1 cellular context compared by ENCODE assay signal in the genomic region with DNA sequence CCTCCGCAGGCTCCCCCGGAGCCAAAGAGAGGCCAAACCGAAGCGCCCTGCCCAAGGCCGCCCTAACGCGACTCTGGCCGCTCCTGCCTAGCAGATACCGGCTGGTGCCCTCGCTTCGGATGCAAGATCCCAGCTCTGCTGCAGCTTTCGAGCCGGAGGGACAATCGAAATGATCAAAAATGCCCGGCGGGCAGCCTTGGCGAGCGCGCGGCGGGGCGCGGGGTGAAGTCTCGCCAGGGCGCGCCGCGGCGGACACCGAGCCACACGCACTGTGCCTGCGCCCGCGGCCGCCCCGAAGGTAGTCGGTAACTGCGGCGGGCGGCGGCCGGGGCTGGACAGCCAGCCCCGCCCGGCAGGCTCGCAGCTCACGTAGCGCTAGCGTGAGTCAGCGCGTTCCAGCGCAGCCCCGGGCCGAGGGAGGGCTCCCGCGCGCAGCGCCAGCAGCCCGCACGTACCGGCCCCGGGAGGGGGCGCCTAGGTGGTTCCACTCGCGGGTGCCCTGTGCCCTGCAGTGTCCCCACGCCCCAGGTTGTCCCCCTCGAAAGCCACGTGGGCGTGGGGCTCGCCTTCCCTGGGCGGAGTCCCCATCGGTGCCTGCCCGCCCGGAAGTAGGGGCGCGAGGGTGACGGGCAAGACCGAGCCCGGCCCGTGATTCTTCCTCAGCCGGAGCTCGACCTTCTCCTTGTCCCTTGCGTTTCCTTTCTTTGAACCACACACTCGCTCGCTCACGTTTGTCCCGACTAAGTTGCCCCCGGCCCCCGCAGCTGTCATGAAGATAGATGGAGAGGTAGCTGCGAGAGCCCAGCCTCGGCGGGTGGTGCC.
TF ChIP-seq lines count a peak whose summit lies in the region.

No MANE protein-coding gene starts in this region.

TF ChIP-seq in K562, 482 proteins besides CTCF, POLR2A, EP300 and RAD21 (continued from another document and continues in another):
- TF ChIP-seq GTF2F1 (IDR thresholded peaks at IDR 0.05; ENCODE audit: low read depth, low read length): no peak
- TF ChIP-seq GABPA (tag; conservative IDR thresholded peaks at IDR 0.05; ENCODE audit: low read depth): peak; percentile 56
- TF ChIP-seq, protein P1, sequence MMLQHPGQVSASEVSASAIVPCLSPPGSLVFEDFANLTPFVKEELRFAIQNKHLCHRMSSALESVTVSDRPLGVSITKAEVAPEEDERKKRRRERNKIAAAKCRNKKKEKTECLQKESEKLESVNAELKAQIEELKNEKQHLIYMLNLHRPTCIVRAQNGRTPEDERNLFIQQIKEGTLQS (IDR thresholded peaks at IDR 0.05): no peak
- TF ChIP-seq, protein P1 (CRISPR knock-in tag; conservative IDR thresholded peaks at IDR 0.05): no peak
- TF ChIP-seq PHF21A (IDR thresholded peaks at IDR 0.05; ENCODE audit: borderline replicate concordance, low read depth): no peak
- TF ChIP-seq, protein P2, sequence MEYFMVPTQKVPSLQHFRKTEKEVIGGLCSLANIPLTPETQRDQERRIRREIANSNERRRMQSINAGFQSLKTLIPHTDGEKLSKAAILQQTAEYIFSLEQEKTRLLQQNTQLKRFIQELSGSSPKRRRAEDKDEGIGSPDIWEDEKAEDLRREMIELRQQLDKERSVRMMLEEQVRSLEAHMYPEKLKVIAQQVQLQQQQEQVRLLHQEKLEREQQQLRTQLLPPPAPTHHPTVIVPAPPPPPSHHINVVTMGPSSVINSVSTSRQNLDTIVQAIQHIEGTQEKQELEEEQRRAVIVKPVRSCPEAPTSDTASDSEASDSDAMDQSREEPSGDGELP (CRISPR knock-in tag; IDR thresholded peaks at IDR 0.05; ENCODE audit: borderline replicate concordance): peak; percentile 38; the same call in 1 of the 2 replicates
- 0 out of 2 replicates have a peak, but pooled peaks have one; percentile 14 for TF ChIP-seq CBFA2T2 (conservative IDR thresholded peaks at IDR 0.05)
- no peak for TF ChIP-seq SMC3 (conservative IDR thresholded peaks at IDR 0.05; ENCODE audit: insufficient read depth, low read depth, low read length)
- TF ChIP-seq ZNF253 (CRISPR knock-in tag; conservative IDR thresholded peaks at IDR 0.05): no peak
- TF ChIP-seq ZNF239 (CRISPR knock-in tag; IDR thresholded peaks at IDR 0.05): no peak
- 0 out of 2 replicates have a peak, but pooled peaks have one; percentile 17 for TF ChIP-seq MEF2D (tag; conservative IDR thresholded peaks at IDR 0.05; ENCODE audit: low read depth)
- TF ChIP-seq C11orf30 (IDR thresholded peaks at IDR 0.05; ENCODE audit: low read depth): peak; percentile 80
- TF ChIP-seq, protein P3, sequence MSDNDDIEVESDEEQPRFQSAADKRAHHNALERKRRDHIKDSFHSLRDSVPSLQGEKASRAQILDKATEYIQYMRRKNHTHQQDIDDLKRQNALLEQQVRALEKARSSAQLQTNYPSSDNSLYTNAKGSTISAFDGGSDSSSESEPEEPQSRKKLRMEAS (CRISPR knock-in tag; IDR thresholded peaks at IDR 0.05): peak; percentile 69
- TF ChIP-seq, protein P4, sequence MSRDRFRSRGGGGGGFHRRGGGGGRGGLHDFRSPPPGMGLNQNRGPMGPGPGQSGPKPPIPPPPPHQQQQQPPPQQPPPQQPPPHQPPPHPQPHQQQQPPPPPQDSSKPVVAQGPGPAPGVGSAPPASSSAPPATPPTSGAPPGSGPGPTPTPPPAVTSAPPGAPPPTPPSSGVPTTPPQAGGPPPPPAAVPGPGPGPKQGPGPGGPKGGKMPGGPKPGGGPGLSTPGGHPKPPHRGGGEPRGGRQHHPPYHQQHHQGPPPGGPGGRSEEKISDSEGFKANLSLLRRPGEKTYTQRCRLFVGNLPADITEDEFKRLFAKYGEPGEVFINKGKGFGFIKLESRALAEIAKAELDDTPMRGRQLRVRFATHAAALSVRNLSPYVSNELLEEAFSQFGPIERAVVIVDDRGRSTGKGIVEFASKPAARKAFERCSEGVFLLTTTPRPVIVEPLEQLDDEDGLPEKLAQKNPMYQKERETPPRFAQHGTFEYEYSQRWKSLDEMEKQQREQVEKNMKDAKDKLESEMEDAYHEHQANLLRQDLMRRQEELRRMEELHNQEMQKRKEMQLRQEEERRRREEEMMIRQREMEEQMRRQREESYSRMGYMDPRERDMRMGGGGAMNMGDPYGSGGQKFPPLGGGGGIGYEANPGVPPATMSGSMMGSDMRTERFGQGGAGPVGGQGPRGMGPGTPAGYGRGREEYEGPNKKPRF (IDR thresholded peaks at IDR 0.05; ENCODE audit: low read depth, low read length): no peak
- TF ChIP-seq, protein P5, sequence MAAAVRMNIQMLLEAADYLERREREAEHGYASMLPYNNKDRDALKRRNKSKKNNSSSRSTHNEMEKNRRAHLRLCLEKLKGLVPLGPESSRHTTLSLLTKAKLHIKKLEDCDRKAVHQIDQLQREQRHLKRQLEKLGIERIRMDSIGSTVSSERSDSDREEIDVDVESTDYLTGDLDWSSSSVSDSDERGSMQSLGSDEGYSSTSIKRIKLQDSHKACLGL (CRISPR knock-in tag; IDR thresholded peaks at IDR 0.05; ENCODE audit: borderline replicate concordance, poor library complexity, severe bottlenecking): no peak
- TF ChIP-seq, protein P6, sequence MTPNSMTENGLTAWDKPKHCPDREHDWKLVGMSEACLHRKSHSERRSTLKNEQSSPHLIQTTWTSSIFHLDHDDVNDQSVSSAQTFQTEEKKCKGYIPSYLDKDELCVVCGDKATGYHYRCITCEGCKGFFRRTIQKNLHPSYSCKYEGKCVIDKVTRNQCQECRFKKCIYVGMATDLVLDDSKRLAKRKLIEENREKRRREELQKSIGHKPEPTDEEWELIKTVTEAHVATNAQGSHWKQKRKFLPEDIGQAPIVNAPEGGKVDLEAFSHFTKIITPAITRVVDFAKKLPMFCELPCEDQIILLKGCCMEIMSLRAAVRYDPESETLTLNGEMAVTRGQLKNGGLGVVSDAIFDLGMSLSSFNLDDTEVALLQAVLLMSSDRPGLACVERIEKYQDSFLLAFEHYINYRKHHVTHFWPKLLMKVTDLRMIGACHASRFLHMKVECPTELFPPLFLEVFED (CRISPR knock-in tag; conservative IDR thresholded peaks at IDR 0.05): no peak
- TF ChIP-seq, protein P7, sequence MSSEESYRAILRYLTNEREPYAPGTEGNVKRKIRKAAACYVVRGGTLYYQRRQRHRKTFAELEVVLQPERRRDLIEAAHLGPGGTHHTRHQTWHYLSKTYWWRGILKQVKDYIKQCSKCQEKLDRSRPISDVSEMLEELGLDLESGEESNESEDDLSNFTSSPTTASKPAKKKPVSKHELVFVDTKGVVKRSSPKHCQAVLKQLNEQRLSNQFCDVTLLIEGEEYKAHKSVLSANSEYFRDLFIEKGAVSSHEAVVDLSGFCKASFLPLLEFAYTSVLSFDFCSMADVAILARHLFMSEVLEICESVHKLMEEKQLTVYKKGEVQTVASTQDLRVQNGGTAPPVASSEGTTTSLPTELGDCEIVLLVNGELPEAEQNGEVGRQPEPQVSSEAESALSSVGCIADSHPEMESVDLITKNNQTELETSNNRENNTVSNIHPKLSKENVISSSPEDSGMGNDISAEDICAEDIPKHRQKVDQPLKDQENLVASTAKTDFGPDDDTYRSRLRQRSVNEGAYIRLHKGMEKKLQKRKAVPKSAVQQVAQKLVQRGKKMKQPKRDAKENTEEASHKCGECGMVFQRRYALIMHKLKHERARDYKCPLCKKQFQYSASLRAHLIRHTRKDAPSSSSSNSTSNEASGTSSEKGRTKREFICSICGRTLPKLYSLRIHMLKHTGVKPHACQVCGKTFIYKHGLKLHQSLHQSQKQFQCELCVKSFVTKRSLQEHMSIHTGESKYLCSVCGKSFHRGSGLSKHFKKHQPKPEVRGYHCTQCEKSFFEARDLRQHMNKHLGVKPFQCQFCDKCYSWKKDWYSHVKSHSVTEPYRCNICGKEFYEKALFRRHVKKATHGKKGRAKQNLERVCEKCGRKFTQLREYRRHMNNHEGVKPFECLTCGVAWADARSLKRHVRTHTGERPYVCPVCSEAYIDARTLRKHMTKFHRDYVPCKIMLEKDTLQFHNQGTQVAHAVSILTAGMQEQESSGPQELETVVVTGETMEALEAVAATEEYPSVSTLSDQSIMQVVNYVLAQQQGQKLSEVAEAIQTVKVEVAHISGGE (CRISPR knock-in tag; IDR thresholded peaks at IDR 0.05): 0 out of 6 replicates have a peak, but pooled peaks of 1 of the 3 experiments have one; percentile 23
- TF ChIP-seq, protein P8, sequence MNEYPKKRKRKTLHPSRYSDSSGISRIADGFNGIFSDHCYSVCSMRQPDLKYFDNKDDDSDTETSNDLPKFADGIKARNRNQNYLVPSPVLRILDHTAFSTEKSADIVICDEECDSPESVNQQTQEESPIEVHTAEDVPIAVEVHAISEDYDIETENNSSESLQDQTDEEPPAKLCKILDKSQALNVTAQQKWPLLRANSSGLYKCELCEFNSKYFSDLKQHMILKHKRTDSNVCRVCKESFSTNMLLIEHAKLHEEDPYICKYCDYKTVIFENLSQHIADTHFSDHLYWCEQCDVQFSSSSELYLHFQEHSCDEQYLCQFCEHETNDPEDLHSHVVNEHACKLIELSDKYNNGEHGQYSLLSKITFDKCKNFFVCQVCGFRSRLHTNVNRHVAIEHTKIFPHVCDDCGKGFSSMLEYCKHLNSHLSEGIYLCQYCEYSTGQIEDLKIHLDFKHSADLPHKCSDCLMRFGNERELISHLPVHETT (CRISPR knock-in tag; conservative IDR thresholded peaks at IDR 0.05 in 1 of 2, IDR thresholded peaks at IDR 0.05 in 1 of 2): peak in 1 of 2 experiments; percentile 93; a peak in 2 of 4 replicates
- no peak for TF ChIP-seq ZNF785 (CRISPR knock-in tag; IDR thresholded peaks at IDR 0.05)
- no peak for TF ChIP-seq EHMT2 (IDR thresholded peaks at IDR 0.05)
- TF ChIP-seq SMAD4 (CRISPR knock-in tag; conservative IDR thresholded peaks at IDR 0.05): peak; percentile 66
- TF ChIP-seq ZBTB1 (CRISPR knock-in tag; IDR thresholded peaks at IDR 0.05; ENCODE audit: borderline replicate concordance, low read depth): 0 out of 2 replicates have a peak, but pooled peaks have one; percentile 68
- TF ChIP-seq, protein P9, sequence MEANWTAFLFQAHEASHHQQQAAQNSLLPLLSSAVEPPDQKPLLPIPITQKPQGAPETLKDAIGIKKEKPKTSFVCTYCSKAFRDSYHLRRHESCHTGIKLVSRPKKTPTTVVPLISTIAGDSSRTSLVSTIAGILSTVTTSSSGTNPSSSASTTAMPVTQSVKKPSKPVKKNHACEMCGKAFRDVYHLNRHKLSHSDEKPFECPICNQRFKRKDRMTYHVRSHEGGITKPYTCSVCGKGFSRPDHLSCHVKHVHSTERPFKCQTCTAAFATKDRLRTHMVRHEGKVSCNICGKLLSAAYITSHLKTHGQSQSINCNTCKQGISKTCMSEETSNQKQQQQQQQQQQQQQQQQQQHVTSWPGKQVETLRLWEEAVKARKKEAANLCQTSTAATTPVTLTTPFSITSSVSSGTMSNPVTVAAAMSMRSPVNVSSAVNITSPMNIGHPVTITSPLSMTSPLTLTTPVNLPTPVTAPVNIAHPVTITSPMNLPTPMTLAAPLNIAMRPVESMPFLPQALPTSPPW (CRISPR knock-in tag; IDR thresholded peaks at IDR 0.05): peak; percentile 86
- TF ChIP-seq TARDBP (IDR thresholded peaks at IDR 0.05): no peak
- TF ChIP-seq, protein P10, sequence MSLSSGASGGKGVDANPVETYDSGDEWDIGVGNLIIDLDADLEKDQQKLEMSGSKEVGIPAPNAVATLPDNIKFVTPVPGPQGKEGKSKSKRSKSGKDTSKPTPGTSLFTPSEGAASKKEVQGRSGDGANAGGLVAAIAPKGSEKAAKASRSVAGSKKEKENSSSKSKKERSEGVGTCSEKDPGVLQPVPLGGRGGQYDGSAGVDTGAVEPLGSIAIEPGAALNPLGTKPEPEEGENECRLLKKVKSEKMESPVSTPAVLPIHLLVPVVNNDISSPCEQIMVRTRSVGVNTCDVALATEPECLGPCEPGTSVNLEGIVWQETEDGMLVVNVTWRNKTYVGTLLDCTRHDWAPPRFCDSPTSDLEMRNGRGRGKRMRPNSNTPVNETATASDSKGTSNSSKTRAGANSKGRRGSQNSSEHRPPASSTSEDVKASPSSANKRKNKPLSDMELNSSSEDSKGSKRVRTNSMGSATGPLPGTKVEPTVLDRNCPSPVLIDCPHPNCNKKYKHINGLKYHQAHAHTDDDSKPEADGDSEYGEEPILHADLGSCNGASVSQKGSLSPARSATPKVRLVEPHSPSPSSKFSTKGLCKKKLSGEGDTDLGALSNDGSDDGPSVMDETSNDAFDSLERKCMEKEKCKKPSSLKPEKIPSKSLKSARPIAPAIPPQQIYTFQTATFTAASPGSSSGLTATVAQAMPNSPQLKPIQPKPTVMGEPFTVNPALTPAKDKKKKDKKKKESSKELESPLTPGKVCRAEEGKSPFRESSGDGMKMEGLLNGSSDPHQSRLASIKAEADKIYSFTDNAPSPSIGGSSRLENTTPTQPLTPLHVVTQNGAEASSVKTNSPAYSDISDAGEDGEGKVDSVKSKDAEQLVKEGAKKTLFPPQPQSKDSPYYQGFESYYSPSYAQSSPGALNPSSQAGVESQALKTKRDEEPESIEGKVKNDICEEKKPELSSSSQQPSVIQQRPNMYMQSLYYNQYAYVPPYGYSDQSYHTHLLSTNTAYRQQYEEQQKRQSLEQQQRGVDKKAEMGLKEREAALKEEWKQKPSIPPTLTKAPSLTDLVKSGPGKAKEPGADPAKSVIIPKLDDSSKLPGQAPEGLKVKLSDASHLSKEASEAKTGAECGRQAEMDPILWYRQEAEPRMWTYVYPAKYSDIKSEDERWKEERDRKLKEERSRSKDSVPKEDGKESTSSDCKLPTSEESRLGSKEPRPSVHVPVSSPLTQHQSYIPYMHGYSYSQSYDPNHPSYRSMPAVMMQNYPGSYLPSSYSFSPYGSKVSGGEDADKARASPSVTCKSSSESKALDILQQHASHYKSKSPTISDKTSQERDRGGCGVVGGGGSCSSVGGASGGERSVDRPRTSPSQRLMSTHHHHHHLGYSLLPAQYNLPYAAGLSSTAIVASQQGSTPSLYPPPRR (CRISPR knock-in tag; IDR thresholded peaks at IDR 0.05; ENCODE audit: borderline replicate concordance): no peak
- no peak; the same call in 1 of the 2 replicates for TF ChIP-seq ZNF197 (CRISPR knock-in tag; IDR thresholded peaks at IDR 0.05; ENCODE audit: low read depth)
- no peak for TF ChIP-seq ZFP1 (CRISPR knock-in tag; IDR thresholded peaks at IDR 0.05)
- TF ChIP-seq POLR2H (tag; IDR thresholded peaks at IDR 0.05; ENCODE audit: low read depth): peak; percentile 60; the same call in 1 of the 2 replicates
- no peak for TF ChIP-seq GABPB2 (CRISPR knock-in tag; conservative IDR thresholded peaks at IDR 0.05)
- no peak for TF ChIP-seq DDX20 (tag; IDR thresholded peaks at IDR 0.05; ENCODE audit: low read depth)
- 0 out of 2 replicates have a peak, but pooled peaks have one; percentile 31 for TF ChIP-seq ZNF175 (CRISPR knock-in tag; IDR thresholded peaks at IDR 0.05; ENCODE audit: low read depth)
- no peak for TF ChIP-seq RFX5 (IDR thresholded peaks at IDR 0.05; ENCODE audit: low read depth, low read length)
- no peak for TF ChIP-seq ZNF165 (CRISPR knock-in tag; IDR thresholded peaks at IDR 0.05; ENCODE audit: borderline replicate concordance)
- TF ChIP-seq BRF1 (IDR thresholded peaks at IDR 0.05; ENCODE audit: borderline replicate concordance, extremely low read depth, insufficient read length): no peak
- TF ChIP-seq GATAD2B (IDR thresholded peaks at IDR 0.05; ENCODE audit: borderline replicate concordance): peak; percentile 85
- TF ChIP-seq GATAD2A (IDR thresholded peaks at IDR 0.05): peak; percentile 92; the same call in 1 of the 2 replicates
- TF ChIP-seq SIN3A (IDR thresholded peaks at IDR 0.05; ENCODE audit: borderline replicate concordance in 2 of 2, control insufficient read depth in 1 of 2, low read depth in 2 of 2, low read length in 2 of 2): 0 out of 4 replicates have a peak, but pooled peaks of 1 of the 2 experiments have one; percentile 31
- no peak for TF ChIP-seq KAT8 (IDR thresholded peaks at IDR 0.05; ENCODE audit: low read depth)
- no peak for TF ChIP-seq ARHGAP35 (IDR thresholded peaks at IDR 0.05; ENCODE audit: partially characterized antibody)
- TF ChIP-seq SRSF7 (optimal IDR thresholded peaks at IDR 0.05; ENCODE audit: low read depth, low read length): no peak
- TF ChIP-seq SMARCC2 (IDR thresholded peaks at IDR 0.05; ENCODE audit: low read depth): peak; percentile 44; the same call in 1 of the 2 replicates
